In the genomic region with DNA sequence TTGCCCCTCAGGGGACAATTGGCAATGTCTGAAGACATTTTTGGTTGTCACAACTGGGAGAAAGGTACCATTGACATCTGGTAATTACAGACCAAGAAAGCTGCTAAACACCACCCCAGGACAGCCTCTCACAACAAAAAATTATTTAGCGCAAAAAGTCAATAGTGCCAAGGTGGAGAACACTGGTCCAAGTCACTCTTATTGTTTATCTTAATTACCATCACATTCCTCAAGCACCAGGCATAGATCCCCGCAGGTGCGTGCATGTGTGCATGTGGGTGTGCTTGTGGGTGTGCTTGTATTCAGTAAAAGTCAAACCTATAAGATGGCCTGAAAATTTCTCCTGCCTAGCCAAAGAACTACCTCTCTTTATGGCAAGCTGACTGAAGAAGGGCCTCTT, we compare ENCODE assay signal across 22 cellular contexts.
DNase-seq lines count a peak whose midpoint lies in the region; ATAC-seq and FAIRE-seq lines count a peak whose summit lies in the region.
"Had no signal": no experiment of that assay in that cellular context is flagged by ENCODE, and none has a peak within 500 bp of the region (broad histone marks: within the 10 kb centered on the region; RNA-seq: fewer than 3 reads in every experiment).

No MANE protein-coding gene starts in this region.

- no peak overlapping the region for H2AK5ac ChIP-seq in trophoblast cell (ENCODE audit: low read length)

- H3K4me1 Mint-ChIP-seq in activated CD8-positive, alpha-beta memory T cell treated with anti-CD3 and anti-CD28 coated beads, Interleukin-2, amount 10 ng/mL, durations not matched to agents 7 days and 5 days = no peaks in the 10 kb centered on the region
- H3K4me1 Mint-ChIP-seq: CD4-positive, CD25-positive, alpha-beta regulatory T cell; CD8-positive, alpha-beta memory T cell had no signal

- H3K27me3 Mint-ChIP-seq in activated CD8-positive, alpha-beta memory T cell treated with anti-CD3 and anti-CD28 coated beads, Interleukin-2, amount 10 ng/mL, durations not matched to agents 7 days and 5 days = no peaks in the 10 kb centered on the region
- H3K27me3 Mint-ChIP-seq: CD4-positive, CD25-positive, alpha-beta regulatory T cell; CD8-positive, alpha-beta memory T cell had no signal

- H3K4me3 Mint-ChIP-seq in activated CD8-positive, alpha-beta memory T cell treated with anti-CD3 and anti-CD28 coated beads, Interleukin-2, amount 10 ng/mL, durations not matched to agents 7 days and 5 days = no peak overlapping the region
- H3K4me3 Mint-ChIP-seq: CD4-positive, CD25-positive, alpha-beta regulatory T cell; CD8-positive, alpha-beta memory T cell had no signal

- H3K4me3 ChIP-seq in trophoblast cell (ENCODE audit: low read depth, low read length) = no peak overlapping the region
- H3K4me3 ChIP-seq: GM23248, HAP-1 had no signal

- no peak overlapping the region for H2BK5ac ChIP-seq in trophoblast cell (ENCODE audit: low read depth, low read length, poor library complexity)

- no peak overlapping the region for H4K12ac ChIP-seq in trophoblast cell (ENCODE audit: low read depth, low read length)

- H3K4ac ChIP-seq in trophoblast cell (ENCODE audit: low read depth, low read length) = no peak overlapping the region

- no peak overlapping the region for H2BK120ac ChIP-seq in trophoblast cell (ENCODE audit: insufficient read depth, low read length, poor library complexity)

- no peak overlapping the region for H3K27ac Mint-ChIP-seq in activated CD8-positive, alpha-beta memory T cell treated with anti-CD3 and anti-CD28 coated beads, Interleukin-2, amount 10 ng/mL, durations not matched to agents 7 days and 5 days
- H3K27ac Mint-ChIP-seq: CD4-positive, CD25-positive, alpha-beta regulatory T cell; CD8-positive, alpha-beta memory T cell had no signal

- H3K27ac ChIP-seq in trophoblast cell (ENCODE audit: low read depth, low read length) = no peak overlapping the region
- H3K27ac ChIP-seq: GM23248 had no signal

- H3K4me2 ChIP-seq in trophoblast cell (ENCODE audit: low read length) = no peak overlapping the region

- no peak overlapping the region for H4K91ac ChIP-seq in trophoblast cell (ENCODE audit: low read depth, low read length)

- H3K79me2 ChIP-seq in trophoblast cell (ENCODE audit: control insufficient read depth, insufficient read depth, low read length, poor library complexity) = no peaks in the 10 kb centered on the region

- no peak overlapping the region for H3K18ac ChIP-seq in trophoblast cell (ENCODE audit: low read length)

- H2AFZ ChIP-seq in trophoblast cell (ENCODE audit: insufficient read depth, low read length, poor library complexity) = no peak overlapping the region
- H2AFZ ChIP-seq: GM23248 had no signal

- ATAC-seq in activated CD8-positive, alpha-beta memory T cell treated with anti-CD3 and anti-CD28 coated beads, Interleukin-2, amount 10 ng/mL, durations not matched to agents 7 days and 5 days = no peak

- no peaks in the 10 kb centered on the region for H3K9me3 ChIP-seq in trophoblast cell (ENCODE audit: insufficient read depth, low read depth, low read length)
- H3K9me3 ChIP-seq: BE2C, HAP-1 had no signal

- no peak overlapping the region for H3K23ac ChIP-seq in trophoblast cell (ENCODE audit: low read length)

- peak overlapping the region; percentile 56 for H2BK12ac ChIP-seq in trophoblast cell (ENCODE audit: low read length)

- no peaks in the 10 kb centered on the region for H3K36me3 Mint-ChIP-seq in activated CD8-positive, alpha-beta memory T cell treated with anti-CD3 and anti-CD28 coated beads, Interleukin-2, amount 10 ng/mL, durations not matched to agents 7 days and 5 days
- H3K36me3 Mint-ChIP-seq: CD4-positive, CD25-positive, alpha-beta regulatory T cell had no signal

- CTCF ChIA-PET in activated CD8-positive, alpha-beta memory T cell treated with anti-CD3 and anti-CD28 coated beads, Interleukin-2, amount 10 ng/mL, durations not matched to agents 7 days and 5 days (lab: Charles Lee) = no interaction called here

- DNase-seq in ELF-1 (ENCODE audit: low read depth, low spot score) (peak; percentile 26), HTR-8/SVneo (ENCODE audit: insufficient read length, low spot score) (no peak), islet precursor cell (peak; percentile 67), trophoblast cell (peak; percentile 61 to 73), kidney tubule cell (ENCODE audit: low spot score) (no peak)
- DNase-seq in activated CD4-positive, alpha-beta T cell treated with anti-CD3 and anti-CD28 coated beads, Interleukin-2, amount 50 U/mL, for 48 hours = no peak
- DNase-seq in activated CD8-positive, alpha-beta memory T cell treated with anti-CD3 and anti-CD28 coated beads, Interleukin-2, amount 10 ng/mL, durations not matched to agents 7 days and 5 days = no peak
- DNase-seq: ACHN; BE2C; C1 segment of cervical spinal cord; CD4-positive, CD25-positive, alpha-beta regulatory T cell; CD8-positive, alpha-beta memory T cell; COR-L47; DMS 273 treated with DMSO at 0.1 percent for 48 hours; DMS53; DND-41; EL; GM23248 had no signal

- H3K79me1 ChIP-seq in trophoblast cell (ENCODE audit: low read length) = no peaks in the 10 kb centered on the region

- FAIRE-seq in HTR-8/SVneo (lab: Jason Lieb, UNC) = peak; percentile 57
- FAIRE-seq: A204.1, G401.6, GM12891 had no signal

- no peak overlapping the region for H4K8ac ChIP-seq in trophoblast cell (ENCODE audit: low read depth, low read length)

- H3K27me3 ChIP-seq in trophoblast cell (ENCODE audit: insufficient read depth, low read length) = no peaks in the 10 kb centered on the region
- H3K27me3 ChIP-seq: BE2C had no signal

- peaks cover 3% of the 10 kb centered on the region in 2 experiments for H3K4me1 ChIP-seq in trophoblast cell (ENCODE audit: control insufficient read depth in 1 of 2, insufficient read depth in 2 of 2, low read length in 2 of 2)
- H3K4me1 ChIP-seq: BE2C, HAP-1 had no signal

- WGBS in trophoblast cell (ENCODE audit: extremely low coverage, insufficient coverage, insufficient read length) = no CpG with 5 or more reads among the region's 3 CpGs

- H3K36me3 ChIP-seq in trophoblast cell (ENCODE audit: control insufficient read depth in 1 of 2, insufficient read depth in 2 of 2, low read length in 2 of 2) = no peaks in the 10 kb centered on the region
- H3K36me3 ChIP-seq: BE2C, HAP-1 had no signal

- no peaks in the 10 kb centered on the region for H3K9me3 Mint-ChIP-seq in activated CD8-positive, alpha-beta memory T cell treated with anti-CD3 and anti-CD28 coated beads, Interleukin-2, amount 10 ng/mL, durations not matched to agents 7 days and 5 days (ENCODE audit: low read depth)
- H3K9me3 Mint-ChIP-seq: CD8-positive, alpha-beta memory T cell had no signal

- H3K9ac ChIP-seq in trophoblast cell (ENCODE audit: low read length) = no peak overlapping the region
- H3K9ac ChIP-seq: GM23248 had no signal

- no peak overlapping the region for H3K14ac ChIP-seq in trophoblast cell (ENCODE audit: low read length)

Comparison
In these comparisons a context has a peak if more than half of its experiments do, and no peak if none do; other contexts are left out.
1. DNase-seq: peak in ELF-1 (single experiment), islet precursor cell (single experiment) and trophoblast cell (2 of 2); none in HTR-8/SVneo (single experiment), kidney tubule cell (single experiment), activated CD4-positive, alpha-beta T cell treated with anti-CD3 and anti-CD28 coated beads, Interleukin-2, amount 50 U/mL, for 48 hours (0 of 2) and activated CD8-positive, alpha-beta memory T cell treated with anti-CD3 and anti-CD28 coated beads, Interleukin-2, amount 10 ng/mL, durations not matched to agents 7 days and 5 days (single experiment).